ENCODE assay signal across 19 cellular contexts in genomic region chr5:131392461-131393095, GRCh38.
A peak's percentile ranks its signal among the peaks of the same experiment; 100 is the strongest.
DNase-seq lines count a peak whose midpoint lies in the region; ATAC-seq and TF ChIP-seq lines count a peak whose summit lies in the region.
"Had no signal": no experiment of that assay in that cellular context is flagged by ENCODE, and none has a peak within 500 bp of the region (broad histone marks: within the 10 kb centered on the region; RNA-seq: fewer than 3 reads in every experiment).

No MANE protein-coding gene starts in this region.

- ATAC-seq in left colon (peak; percentile 60), body of pancreas (no peak), HG02678 (IDR thresholded peaks at IDR 0.05; ENCODE audit: unreplicated experiment) (no peak)
- ATAC-seq: Panc1, SK-N-SH treated with all-trans-retinoic acid at 6 μM for 48 hours had no signal

- H3K4me2 ChIP-seq in smooth muscle cell: no peak overlapping the region

- peaks cover 0 to 1% of the 10 kb centered on the region in 2 donors for H3K36me3 ChIP-seq in body of pancreas (replicated peaks in 1 of 2; ENCODE audit: insufficient read depth in 1 of 2, low read depth in 2 of 2)
- no peaks in the 10 kb centered on the region for H3K36me3 ChIP-seq in smooth muscle cell (ENCODE audit: low read depth)
- H3K36me3 ChIP-seq: ovary, uterus had no signal

- H3K9me3 ChIP-seq in body of pancreas: no peaks in the 10 kb centered on the region
- no peaks in the 10 kb centered on the region for H3K9me3 ChIP-seq in smooth muscle cell (replicated peaks; ENCODE audit: low read depth)
- H3K9me3 ChIP-seq: HAP-1, heart left ventricle, ovary, uterus had no signal

- H3K4me1 ChIP-seq in body of pancreas (peaks cover 31% of the 10 kb centered on the region), smooth muscle cell (ENCODE audit: low read depth) (no peaks in the 10 kb centered on the region)
- H3K4me1 ChIP-seq: HAP-1, uterus had no signal

- no peaks in the 10 kb centered on the region for H3K27me3 ChIP-seq in body of pancreas
- no peaks in the 10 kb centered on the region for H3K27me3 ChIP-seq in smooth muscle cell (ENCODE audit: low read depth)
- H3K27me3 ChIP-seq: heart left ventricle, ovary, uterus had no signal

- H3K27ac ChIP-seq in temporal lobe (ENCODE audit: low read depth, low read length): peak overlapping the region; percentile 88
- H3K27ac ChIP-seq in body of pancreas: peak overlapping the region in 2 of 4 donors; percentile 65 to 79
- H3K27ac ChIP-seq in smooth muscle cell (ENCODE audit: low read depth): no peak overlapping the region
- H3K27ac ChIP-seq: ovary, uterus had no signal

- DNase-seq in activated naive CD4-positive, alpha-beta T cell (lab: John Stamatoyannopoulos, UW): no peak
- no peak for DNase-seq in activated T-helper 2 cell treated with anti-CD3 and anti-CD28 coated beads, Interferon-gamma antibody, Interleukin-2, Interleukin-4, amounts not matched to agents 10 μg/mL and 5 μg/mL and 100 μg/mL, durations not matched to agents 14 hours and 24 hours and 36 hours (ENCODE audit: low spot score)
- no peak for DNase-seq in left colon
- no peak for DNase-seq in body of pancreas
- no peak for DNase-seq in smooth muscle cell (lab: John Stamatoyannopoulos, UW; ENCODE audit: unreplicated experiment)
- DNase-seq: dermis blood vessel endothelial cell, GF-D8, heart left ventricle, kidney, MV-4-11, NCI-H2029, ovary, uterus had no signal

- WGBS in body of pancreas, 2 donors: 57% methylated on average over 5 of the region's 5 CpGs
- WGBS in smooth muscle cell (ENCODE audit: low lambda C conversion rate): 94% methylated on average over 5 of the region's 5 CpGs

- H3K4me3 Mint-ChIP-seq in activated naive CD4-positive, alpha-beta T cell treated with anti-CD3 and anti-CD28 coated beads, Interleukin-2, amount 50 U/mL, for 24 hours: peak overlapping the region; percentile 67
- no peak overlapping the region for H3K4me3 Mint-ChIP-seq in activated T-helper 2 cell treated with anti-CD3 and anti-CD28 coated beads, Interferon-gamma antibody, Interleukin-2, Interleukin-4, amounts not matched to agents 10 μg/mL and 5 μg/mL and 100 μg/mL, durations not matched to agents 14 hours and 24 hours and 36 hours (ENCODE audit: low read depth)

- no peak for TF ChIP-seq CTCF in body of pancreas (IDR thresholded peaks at IDR 0.05)
- TF ChIP-seq CTCF in smooth muscle cell (IDR thresholded peaks at IDR 0.05; ENCODE audit: borderline replicate concordance, insufficient read depth, poor library complexity, severe bottlenecking): no peak

- H3K27ac Mint-ChIP-seq in activated naive CD4-positive, alpha-beta T cell treated with anti-CD3 and anti-CD28 coated beads, Interleukin-2, amount 50 U/mL, for 24 hours: peak overlapping the region; percentile 98
- peak overlapping the region; percentile 94 for H3K27ac Mint-ChIP-seq in activated T-helper 2 cell treated with anti-CD3 and anti-CD28 coated beads, Interferon-gamma antibody, Interleukin-2, Interleukin-4, amounts not matched to agents 10 μg/mL and 5 μg/mL and 100 μg/mL, durations not matched to agents 14 hours and 24 hours and 36 hours

- H3K4me1 Mint-ChIP-seq in activated naive CD4-positive, alpha-beta T cell treated with anti-CD3 and anti-CD28 coated beads, Interleukin-2, amount 50 U/mL, for 24 hours: peaks cover 82% of the 10 kb centered on the region
- peaks cover 66% of the 10 kb centered on the region for H3K4me1 Mint-ChIP-seq in activated T-helper 2 cell treated with anti-CD3 and anti-CD28 coated beads, Interferon-gamma antibody, Interleukin-2, Interleukin-4, amounts not matched to agents 10 μg/mL and 5 μg/mL and 100 μg/mL, durations not matched to agents 14 hours and 24 hours and 36 hours (ENCODE audit: low read depth)

- no peak overlapping the region for H3K9ac ChIP-seq in smooth muscle cell (ENCODE audit: low read depth)

- H2AFZ ChIP-seq in smooth muscle cell (ENCODE audit: low read depth): no peak overlapping the region

- H3K27me3 Mint-ChIP-seq in activated naive CD4-positive, alpha-beta T cell treated with anti-CD3 and anti-CD28 coated beads, Interleukin-2, amount 50 U/mL, for 24 hours: no peaks in the 10 kb centered on the region
- no peaks in the 10 kb centered on the region for H3K27me3 Mint-ChIP-seq in activated T-helper 2 cell treated with anti-CD3 and anti-CD28 coated beads, Interferon-gamma antibody, Interleukin-2, Interleukin-4, amounts not matched to agents 10 μg/mL and 5 μg/mL and 100 μg/mL, durations not matched to agents 14 hours and 24 hours and 36 hours (ENCODE audit: low read depth)

- H3F3A ChIP-seq in smooth muscle cell (ENCODE audit: low read depth): no peaks in the 10 kb centered on the region

- no peak for TF ChIP-seq POLR2A in body of pancreas (IDR thresholded peaks at IDR 0.05)

- intact Hi-C loops in activated T-helper 2 cell treated with anti-CD3 and anti-CD28 coated beads, Interferon-gamma antibody, Interleukin-2, Interleukin-4, amounts not matched to agents 10 μg/mL and 5 μg/mL and 100 μg/mL, durations not matched to agents 14 hours and 24 hours and 36 hours (cut with micrococcal nuclease): loop anchor here (5.0 kb wide), 1 partner anchor 35 kb away; no protein-coding TSS in a partner anchor
- intact Hi-C loops in left colon (cut with DNase I, micrococcal nuclease) (no loop called here), body of pancreas (cut with DNase I) (no loop called here)

- no peaks in the 10 kb centered on the region for H3K9me3 Mint-ChIP-seq in activated naive CD4-positive, alpha-beta T cell treated with anti-CD3 and anti-CD28 coated beads, Interleukin-2, amount 50 U/mL, for 24 hours
- no peaks in the 10 kb centered on the region for H3K9me3 Mint-ChIP-seq in activated T-helper 2 cell treated with anti-CD3 and anti-CD28 coated beads, Interferon-gamma antibody, Interleukin-2, Interleukin-4, amounts not matched to agents 10 μg/mL and 5 μg/mL and 100 μg/mL, durations not matched to agents 14 hours and 24 hours and 36 hours

- peaks cover 43% of the 10 kb centered on the region for H3K36me3 Mint-ChIP-seq in activated naive CD4-positive, alpha-beta T cell treated with anti-CD3 and anti-CD28 coated beads, Interleukin-2, amount 50 U/mL, for 24 hours
- H3K36me3 Mint-ChIP-seq in activated T-helper 2 cell treated with anti-CD3 and anti-CD28 coated beads, Interferon-gamma antibody, Interleukin-2, Interleukin-4, amounts not matched to agents 10 μg/mL and 5 μg/mL and 100 μg/mL, durations not matched to agents 14 hours and 24 hours and 36 hours (ENCODE audit: low read depth): peaks cover 89% of the 10 kb centered on the region

- H4K20me1 ChIP-seq in smooth muscle cell (ENCODE audit: low read depth): no peaks in the 10 kb centered on the region

- H3K79me2 ChIP-seq in smooth muscle cell (ENCODE audit: low read depth): no peaks in the 10 kb centered on the region

- H3K4me3 ChIP-seq in body of pancreas (no peak overlapping the region), smooth muscle cell (no peak overlapping the region)
- H3K4me3 ChIP-seq: HAP-1, heart left ventricle, ovary, uterus had no signal
